ENCODE assay signal across 1 cellular context in genomic region chr10:133378251-133379096, GRCh38.
TF ChIP-seq lines count a peak whose summit lies in the region.

No MANE protein-coding gene starts in this region.

TF ChIP-seq in K562, 482 proteins besides CTCF, POLR2A, EP300 and RAD21 (continues in another document):
- TF ChIP-seq ZBTB34 (CRISPR knock-in tag; IDR thresholded peaks at IDR 0.05): no peak
- TF ChIP-seq TCF7L2 (IDR thresholded peaks at IDR 0.05; ENCODE audit: low read depth, low read length): no peak
- no peak for TF ChIP-seq ETV1 (tag; conservative IDR thresholded peaks at IDR 0.05; ENCODE audit: low read depth)
- TF ChIP-seq TOE1 (IDR thresholded peaks at IDR 0.05; ENCODE audit: borderline replicate concordance): no peak
- TF ChIP-seq TOE1 (CRISPR knock-in tag; IDR thresholded peaks at IDR 0.05; ENCODE audit: borderline replicate concordance, low read depth): no peak
- peak; percentile 57; the same call in 1 of the 2 replicates for TF ChIP-seq MAX (CRISPR knock-in tag; IDR thresholded peaks at IDR 0.05)
- TF ChIP-seq ZNF274 (IDR thresholded peaks at IDR 0.05; ENCODE audit: borderline replicate concordance, low read depth, low read length): no peak
- TF ChIP-seq ZNF696 (CRISPR knock-in tag; conservative IDR thresholded peaks at IDR 0.05): no peak
- TF ChIP-seq ZBTB11 (CRISPR knock-in tag; IDR thresholded peaks at IDR 0.05): peak in 1 of 3 experiments; percentile 81; a peak in 2 of 6 replicates
- 0 out of 2 replicates have a peak, but pooled peaks have one; percentile 30 for TF ChIP-seq ARID4B (CRISPR knock-in tag; IDR thresholded peaks at IDR 0.05)
- TF ChIP-seq E2F4 (CRISPR knock-in tag; IDR thresholded peaks at IDR 0.05; ENCODE audit: low read depth): no peak
- no peak for TF ChIP-seq ZNF699 (CRISPR knock-in tag; IDR thresholded peaks at IDR 0.05; ENCODE audit: insufficient replicate concordance)
- TF ChIP-seq PBX2 (CRISPR knock-in tag; IDR thresholded peaks at IDR 0.05; ENCODE audit: low read depth): no peak
- no peak for TF ChIP-seq PBX2 (tag; conservative IDR thresholded peaks at IDR 0.05; ENCODE audit: low read depth)
- no peak for TF ChIP-seq BMI1 (IDR thresholded peaks at IDR 0.05; ENCODE audit: low read length)
- no peak for TF ChIP-seq ZNF124 (CRISPR knock-in tag; IDR thresholded peaks at IDR 0.05)
- no peak for TF ChIP-seq SNRNP70 (optimal IDR thresholded peaks at IDR 0.05; ENCODE audit: low read depth, low read length)
- TF ChIP-seq MAZ (CRISPR knock-in tag; conservative IDR thresholded peaks at IDR 0.05 in 1 of 2, IDR thresholded peaks at IDR 0.05 in 1 of 2): peak; percentile 10 to 22; a peak in 2 of 4 replicates
- TF ChIP-seq ZNF740 (CRISPR knock-in tag; IDR thresholded peaks at IDR 0.05): no peak
- no peak for TF ChIP-seq ZNF740 (tag; IDR thresholded peaks at IDR 0.05)
- TF ChIP-seq ZNF431 (CRISPR knock-in tag; IDR thresholded peaks at IDR 0.05): no peak
- TF ChIP-seq L3MBTL2 (IDR thresholded peaks at IDR 0.05): peak; percentile 57; the same call in 1 of the 2 replicates
- TF ChIP-seq HOXB6 (CRISPR knock-in tag; IDR thresholded peaks at IDR 0.05; ENCODE audit: borderline replicate concordance): no peak
- TF ChIP-seq HMGN3 (IDR thresholded peaks at IDR 0.05; ENCODE audit: borderline replicate concordance, extremely low read depth, insufficient read length, low read depth, low read length): peak; percentile 7
- TF ChIP-seq ZNF407 (IDR thresholded peaks at IDR 0.05; ENCODE audit: low read depth): no peak
- TF ChIP-seq HDAC2 (IDR thresholded peaks at IDR 0.05): no peak
- TF ChIP-seq ZNF263 (CRISPR knock-in tag; IDR thresholded peaks at IDR 0.05; ENCODE audit: borderline replicate concordance): peak; percentile 37; the same call in 1 of the 2 replicates
- no peak for TF ChIP-seq MCM3 (IDR thresholded peaks at IDR 0.05)
- no peak for TF ChIP-seq MECOM (CRISPR knock-in tag; IDR thresholded peaks at IDR 0.05)
- no peak for TF ChIP-seq ZNF23 (CRISPR knock-in tag; IDR thresholded peaks at IDR 0.05)
- no peak for TF ChIP-seq GATA2 (CRISPR knock-in tag; IDR thresholded peaks at IDR 0.05)
- no peak for TF ChIP-seq KAT2B (IDR thresholded peaks at IDR 0.05; ENCODE audit: low read depth, low read length)
- TF ChIP-seq RBM39 (optimal IDR thresholded peaks at IDR 0.05; ENCODE audit: low read depth, low read length): no peak
- no peak for TF ChIP-seq CBX2 (IDR thresholded peaks at IDR 0.05; ENCODE audit: insufficient read depth, low read length, poor library complexity, severe bottlenecking)
- no peak for TF ChIP-seq HNRNPUL1 (IDR thresholded peaks at IDR 0.05; ENCODE audit: low read length)
- TF ChIP-seq TAF15 (IDR thresholded peaks at IDR 0.05; ENCODE audit: low read depth, low read length): no peak
- TF ChIP-seq SNAPC5 (CRISPR knock-in tag; IDR thresholded peaks at IDR 0.05): no peak
- no peak for TF ChIP-seq ZNF184 (CRISPR knock-in tag; IDR thresholded peaks at IDR 0.05)
